ENCODE assay signal across 8 cellular contexts in the genomic region with DNA sequence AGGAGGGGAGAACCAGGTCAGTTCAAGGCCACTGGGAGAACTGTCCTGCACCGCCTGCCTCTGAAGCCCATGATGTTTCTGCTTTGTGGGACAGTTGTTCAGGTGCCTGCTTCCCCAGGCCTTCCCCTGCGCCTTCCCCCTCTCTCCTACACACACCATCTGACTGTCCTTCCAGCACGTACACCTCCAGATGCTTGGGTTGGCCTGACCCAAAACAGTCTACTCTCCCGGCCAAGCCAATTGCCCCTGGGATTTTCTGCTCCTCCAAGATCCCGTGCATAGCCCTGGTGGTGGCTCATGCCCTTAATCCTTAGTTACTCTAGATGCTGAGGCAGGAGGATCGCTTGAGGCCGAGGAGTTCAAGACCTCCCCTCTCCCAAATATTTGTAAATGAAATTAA. TPM values are rescaled to one million over a fixed set of nuclear protein-coding genes. Genes with fewer than 3 reads are reported as not detected.
DNase-seq lines count a peak whose midpoint lies in the region; TF ChIP-seq lines count a peak whose summit lies in the region.

No MANE protein-coding gene starts in this region.

- H3K36me3 Mint-ChIP-seq in brain = peaks cover 6% of the 10 kb centered on the region

- no peak for TF ChIP-seq CTCF in brain (conservative IDR thresholded peaks at IDR 0.05)

- peaks cover 7% of the 10 kb centered on the region for H3K36me3 ChIP-seq in muscle layer of colon (ENCODE audit: insufficient read depth, low read length)

- H3K9me3 Mint-ChIP-seq in brain = peaks cover 0 to 3% (median 0%) of the 10 kb centered on the region in 5 experiments

- peak overlapping the region; percentile 62 to 96 (median 95) for H3K27ac Mint-ChIP-seq in brain

- H3K4me3 Mint-ChIP-seq in brain = peak overlapping the region; percentile 81 to 85 (median 83)

- H3K27me3 ChIP-seq in muscle layer of colon (ENCODE audit: control insufficient read depth in 1 of 2, insufficient read depth in 2 of 2, low read length in 2 of 2) = no peaks in the 10 kb centered on the region

- H3K4me1 Mint-ChIP-seq in brain = peaks cover 36% of the 10 kb centered on the region

- peak overlapping the region; percentile 70 for H3K27ac ChIP-seq in muscle layer of colon (ENCODE audit: low read depth, low read length)

- peak; percentile 8 for DNase-seq in stimulated activated CD4-positive, alpha-beta T cell treated with anti-CD3 and anti-CD28 coated beads, Interleukin-4, amount 100 ng/mL, for 24 hours
- DNase-seq in stimulated activated CD4-positive, alpha-beta T cell treated with anti-CD3 and anti-CD28 coated beads, Interleukin-4, amount 100 ng/mL, for 1 hour = no peak
- DNase-seq in NCI-H526 treated with DMSO at 0.1 percent for 48 hours (lab: John Stamatoyannopoulos, UW) = no peak
- no peak for DNase-seq in activated CD8-positive, alpha-beta memory T cell treated with anti-CD3 and anti-CD28 coated beads for 24 hours
- DNase-seq in inferior parietal cortex (ENCODE audit: extremely low spot score) = no peak
- DNase-seq in AG08395 (ENCODE audit: low spot score) = no peak

- peaks cover 54% of the 10 kb centered on the region for H3K27me3 Mint-ChIP-seq in brain

- no peaks in the 10 kb centered on the region for H3K9me3 ChIP-seq in muscle layer of colon (ENCODE audit: low read length)

- H3K4me1 ChIP-seq in muscle layer of colon (ENCODE audit: insufficient read depth, low read length) = peaks cover 20% of the 10 kb centered on the region

- peak overlapping the region; percentile 61 for H3K9ac ChIP-seq in muscle layer of colon (ENCODE audit: low read length)

- H3K4me3 ChIP-seq in muscle layer of colon (ENCODE audit: low read depth in 1 of 2, low read length in 2 of 2) = peak overlapping the region in 1 of 2 donors; percentile 98

RNA-seq across cellular contexts. Expression of gene RSAD1, which starts 0.7 kb away (rescaled TPM):
- 17.8 TPM for polyA plus RNA-seq in brain (ENCODE audit: insufficient read depth, low read depth, low replicate concordance)

RNA-seq across cellular contexts. Expression of gene CHAD, which starts 9.3 kb away (rescaled TPM):
- polyA plus RNA-seq in brain (ENCODE audit: insufficient read depth, low read depth, low replicate concordance) = 2.7 TPM

RNA-seq across cellular contexts. Expression of gene MYCBPAP, which starts 30.3 kb away (rescaled TPM):
- 0.61 TPM for polyA plus RNA-seq in brain (ENCODE audit: insufficient read depth, low read depth, low replicate concordance)

RNA-seq across cellular contexts. Expression of gene ACSF2, which starts 52.0 kb away (rescaled TPM):
- 7.9 TPM for polyA plus RNA-seq in brain (ENCODE audit: insufficient read depth, low read depth, low replicate concordance)

RNA-seq across cellular contexts. Expression of gene EPN3, which starts 54.6 kb away (rescaled TPM):
- polyA plus RNA-seq in brain (ENCODE audit: insufficient read depth, low read depth, low replicate concordance) = 2.1 TPM
